ENCODE assay signal across 1 cellular context in the genomic region with DNA sequence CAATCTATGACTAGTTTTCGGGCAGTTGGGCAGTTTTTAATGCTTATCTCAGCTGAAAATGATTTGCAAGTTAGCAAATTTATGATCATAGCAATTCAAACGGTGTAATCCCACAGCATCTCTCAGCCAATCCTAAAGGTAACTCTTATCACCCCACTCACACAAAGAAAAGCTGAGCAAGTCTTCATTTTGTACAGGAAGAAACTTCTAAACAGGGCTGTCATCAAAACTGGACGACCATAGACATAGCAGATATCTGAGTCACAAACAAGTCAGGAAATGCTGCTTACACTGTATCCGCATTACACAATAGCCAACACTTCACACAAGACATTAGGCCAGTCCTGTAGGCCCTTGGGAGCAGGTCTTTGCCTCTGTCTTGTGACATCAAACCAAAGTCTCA.
TF ChIP-seq lines count a peak whose summit lies in the region.

No MANE protein-coding gene starts in this region.

TF ChIP-seq in HepG2, 621 proteins besides CTCF, POLR2A, EP300 and RAD21:
- TF ChIP-seq, protein P1, sequence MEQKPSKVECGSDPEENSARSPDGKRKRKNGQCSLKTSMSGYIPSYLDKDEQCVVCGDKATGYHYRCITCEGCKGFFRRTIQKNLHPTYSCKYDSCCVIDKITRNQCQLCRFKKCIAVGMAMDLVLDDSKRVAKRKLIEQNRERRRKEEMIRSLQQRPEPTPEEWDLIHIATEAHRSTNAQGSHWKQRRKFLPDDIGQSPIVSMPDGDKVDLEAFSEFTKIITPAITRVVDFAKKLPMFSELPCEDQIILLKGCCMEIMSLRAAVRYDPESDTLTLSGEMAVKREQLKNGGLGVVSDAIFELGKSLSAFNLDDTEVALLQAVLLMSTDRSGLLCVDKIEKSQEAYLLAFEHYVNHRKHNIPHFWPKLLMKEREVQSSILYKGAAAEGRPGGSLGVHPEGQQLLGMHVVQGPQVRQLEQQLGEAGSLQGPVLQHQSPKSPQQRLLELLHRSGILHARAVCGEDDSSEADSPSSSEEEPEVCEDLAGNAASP (CRISPR knock-in tag; IDR thresholded peaks at IDR 0.05; ENCODE audit: borderline replicate concordance), result 0 out of 2 replicates have a peak, but pooled peaks have one; percentile 13
- no peak for TF ChIP-seq U2AF2 (IDR thresholded peaks at IDR 0.05; ENCODE audit: low read depth, low read length)
- no peak for TF ChIP-seq ZNF12 (CRISPR knock-in tag; IDR thresholded peaks at IDR 0.05)
- TF ChIP-seq ZNF737 (CRISPR knock-in tag; IDR thresholded peaks at IDR 0.05; ENCODE audit: borderline replicate concordance), result no peak
- 0 out of 2 replicates have a peak, but pooled peaks have one; percentile 25 for TF ChIP-seq HDAC2 (CRISPR knock-in tag; IDR thresholded peaks at IDR 0.05)
- TF ChIP-seq HMGA1 (CRISPR knock-in tag; conservative IDR thresholded peaks at IDR 0.05), result no peak
- TF ChIP-seq IRF2 (CRISPR knock-in tag; IDR thresholded peaks at IDR 0.05), result 0 out of 2 replicates have a peak, but pooled peaks have one; percentile 31
- peak; percentile 51; the same call in 1 of the 2 replicates for TF ChIP-seq THAP11 (CRISPR knock-in tag; IDR thresholded peaks at IDR 0.05)
- TF ChIP-seq YEATS2 (CRISPR knock-in tag; IDR thresholded peaks at IDR 0.05; ENCODE audit: borderline replicate concordance), result peak; percentile 51; the same call in 1 of the 2 replicates
- TF ChIP-seq, protein P2, sequence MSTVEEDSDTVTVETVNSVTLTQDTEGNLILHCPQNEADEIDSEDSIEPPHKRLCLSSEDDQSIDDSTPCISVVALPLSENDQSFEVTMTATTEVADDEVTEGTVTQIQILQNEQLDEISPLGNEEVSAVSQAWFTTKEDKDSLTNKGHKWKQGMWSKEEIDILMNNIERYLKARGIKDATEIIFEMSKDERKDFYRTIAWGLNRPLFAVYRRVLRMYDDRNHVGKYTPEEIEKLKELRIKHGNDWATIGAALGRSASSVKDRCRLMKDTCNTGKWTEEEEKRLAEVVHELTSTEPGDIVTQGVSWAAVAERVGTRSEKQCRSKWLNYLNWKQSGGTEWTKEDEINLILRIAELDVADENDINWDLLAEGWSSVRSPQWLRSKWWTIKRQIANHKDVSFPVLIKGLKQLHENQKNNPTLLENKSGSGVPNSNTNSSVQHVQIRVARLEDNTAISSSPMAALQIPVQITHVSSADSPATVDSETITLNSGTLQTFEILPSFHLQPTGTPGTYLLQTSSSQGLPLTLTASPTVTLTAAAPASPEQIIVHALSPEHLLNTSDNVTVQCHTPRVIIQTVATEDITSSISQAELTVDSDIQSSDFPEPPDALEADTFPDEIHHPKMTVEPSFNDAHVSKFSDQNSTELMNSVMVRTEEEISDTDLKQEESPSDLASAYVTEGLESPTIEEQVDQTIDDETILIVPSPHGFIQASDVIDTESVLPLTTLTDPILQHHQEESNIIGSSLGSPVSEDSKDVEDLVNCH (CRISPR knock-in tag; IDR thresholded peaks at IDR 0.05), result no peak
- 0 out of 2 replicates have a peak, but pooled peaks have one; percentile 13 for TF ChIP-seq RXRB (CRISPR knock-in tag; IDR thresholded peaks at IDR 0.05; ENCODE audit: borderline replicate concordance)
- TF ChIP-seq ZNF644 (CRISPR knock-in tag; IDR thresholded peaks at IDR 0.05; ENCODE audit: low read depth), result 0 out of 2 replicates have a peak, but pooled peaks have one; percentile 16
- TF ChIP-seq, protein P3, sequence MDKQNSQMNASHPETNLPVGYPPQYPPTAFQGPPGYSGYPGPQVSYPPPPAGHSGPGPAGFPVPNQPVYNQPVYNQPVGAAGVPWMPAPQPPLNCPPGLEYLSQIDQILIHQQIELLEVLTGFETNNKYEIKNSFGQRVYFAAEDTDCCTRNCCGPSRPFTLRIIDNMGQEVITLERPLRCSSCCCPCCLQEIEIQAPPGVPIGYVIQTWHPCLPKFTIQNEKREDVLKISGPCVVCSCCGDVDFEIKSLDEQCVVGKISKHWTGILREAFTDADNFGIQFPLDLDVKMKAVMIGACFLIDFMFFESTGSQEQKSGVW (CRISPR knock-in tag; IDR thresholded peaks at IDR 0.05; ENCODE audit: borderline replicate concordance), result no peak
- TF ChIP-seq ZFX (CRISPR knock-in tag; IDR thresholded peaks at IDR 0.05; ENCODE audit: low read depth), result peak; percentile 28; the same call in 1 of the 2 replicates
- TF ChIP-seq GTF2F1 (IDR thresholded peaks at IDR 0.05; ENCODE audit: low read length), result no peak
- peak; percentile 94 for TF ChIP-seq FOSL2 (CRISPR knock-in tag; IDR thresholded peaks at IDR 0.05)
- no peak for TF ChIP-seq FOXP1 (IDR thresholded peaks at IDR 0.05)
- TF ChIP-seq FOXP1 (CRISPR knock-in tag; IDR thresholded peaks at IDR 0.05), result peak; percentile 22; the same call in 1 of the 2 replicates
- TF ChIP-seq SOX13 (IDR thresholded peaks at IDR 0.05), result no peak
- peak in 1 of 2 experiments; percentile 31; a peak in 1 of 4 replicates for TF ChIP-seq SOX13 (CRISPR knock-in tag; conservative IDR thresholded peaks at IDR 0.05 in 1 of 2, IDR thresholded peaks at IDR 0.05 in 1 of 2)
- TF ChIP-seq SAP130 (CRISPR knock-in tag; IDR thresholded peaks at IDR 0.05; ENCODE audit: low read depth), result peak; percentile 66
- TF ChIP-seq SOX6 (IDR thresholded peaks at IDR 0.05), result no peak
- peak; percentile 8; the same call in 1 of the 2 replicates for TF ChIP-seq SOX6 (CRISPR knock-in tag; IDR thresholded peaks at IDR 0.05)
- peak; percentile 92 for TF ChIP-seq CEBPB (IDR thresholded peaks at IDR 0.05; ENCODE audit: borderline replicate concordance, low read depth, low read length)
- TF ChIP-seq RARA (CRISPR knock-in tag; IDR thresholded peaks at IDR 0.05), result peak; percentile 37; the same call in 1 of the 2 replicates
- TF ChIP-seq, protein P4, sequence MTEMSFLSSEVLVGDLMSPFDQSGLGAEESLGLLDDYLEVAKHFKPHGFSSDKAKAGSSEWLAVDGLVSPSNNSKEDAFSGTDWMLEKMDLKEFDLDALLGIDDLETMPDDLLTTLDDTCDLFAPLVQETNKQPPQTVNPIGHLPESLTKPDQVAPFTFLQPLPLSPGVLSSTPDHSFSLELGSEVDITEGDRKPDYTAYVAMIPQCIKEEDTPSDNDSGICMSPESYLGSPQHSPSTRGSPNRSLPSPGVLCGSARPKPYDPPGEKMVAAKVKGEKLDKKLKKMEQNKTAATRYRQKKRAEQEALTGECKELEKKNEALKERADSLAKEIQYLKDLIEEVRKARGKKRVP (CRISPR knock-in tag; IDR thresholded peaks at IDR 0.05), result 0 out of 4 replicates have a peak, but pooled peaks of 1 of the 2 experiments have one; percentile 13
- TF ChIP-seq MED1 (CRISPR knock-in tag; IDR thresholded peaks at IDR 0.05), result 0 out of 2 replicates have a peak, but pooled peaks have one; percentile 27
- TF ChIP-seq ZNF138 (CRISPR knock-in tag; IDR thresholded peaks at IDR 0.05; ENCODE audit: low read depth), result no peak
- no peak for TF ChIP-seq MTA1 (CRISPR knock-in tag; IDR thresholded peaks at IDR 0.05; ENCODE audit: borderline replicate concordance)
- TF ChIP-seq MAFK (conservative IDR thresholded peaks at IDR 0.05 in 1 of 2, IDR thresholded peaks at IDR 0.05 in 1 of 2; ENCODE audit: low read length in 2 of 2), result peak; percentile 89 to 90
- peak; percentile 73; the same call in 1 of the 2 replicates for TF ChIP-seq ETV5 (CRISPR knock-in tag; IDR thresholded peaks at IDR 0.05; ENCODE audit: borderline replicate concordance)
- no peak for TF ChIP-seq DR1 (CRISPR knock-in tag; IDR thresholded peaks at IDR 0.05)
- TF ChIP-seq ZNF335 (CRISPR knock-in tag; IDR thresholded peaks at IDR 0.05), result no peak
- TF ChIP-seq NONO (IDR thresholded peaks at IDR 0.05), result no peak
- TF ChIP-seq NONO (CRISPR knock-in tag; conservative IDR thresholded peaks at IDR 0.05), result no peak
- 0 out of 2 replicates have a peak, but pooled peaks have one; percentile 13 for TF ChIP-seq TCF7 (IDR thresholded peaks at IDR 0.05; ENCODE audit: low read depth)
- TF ChIP-seq, protein P5, sequence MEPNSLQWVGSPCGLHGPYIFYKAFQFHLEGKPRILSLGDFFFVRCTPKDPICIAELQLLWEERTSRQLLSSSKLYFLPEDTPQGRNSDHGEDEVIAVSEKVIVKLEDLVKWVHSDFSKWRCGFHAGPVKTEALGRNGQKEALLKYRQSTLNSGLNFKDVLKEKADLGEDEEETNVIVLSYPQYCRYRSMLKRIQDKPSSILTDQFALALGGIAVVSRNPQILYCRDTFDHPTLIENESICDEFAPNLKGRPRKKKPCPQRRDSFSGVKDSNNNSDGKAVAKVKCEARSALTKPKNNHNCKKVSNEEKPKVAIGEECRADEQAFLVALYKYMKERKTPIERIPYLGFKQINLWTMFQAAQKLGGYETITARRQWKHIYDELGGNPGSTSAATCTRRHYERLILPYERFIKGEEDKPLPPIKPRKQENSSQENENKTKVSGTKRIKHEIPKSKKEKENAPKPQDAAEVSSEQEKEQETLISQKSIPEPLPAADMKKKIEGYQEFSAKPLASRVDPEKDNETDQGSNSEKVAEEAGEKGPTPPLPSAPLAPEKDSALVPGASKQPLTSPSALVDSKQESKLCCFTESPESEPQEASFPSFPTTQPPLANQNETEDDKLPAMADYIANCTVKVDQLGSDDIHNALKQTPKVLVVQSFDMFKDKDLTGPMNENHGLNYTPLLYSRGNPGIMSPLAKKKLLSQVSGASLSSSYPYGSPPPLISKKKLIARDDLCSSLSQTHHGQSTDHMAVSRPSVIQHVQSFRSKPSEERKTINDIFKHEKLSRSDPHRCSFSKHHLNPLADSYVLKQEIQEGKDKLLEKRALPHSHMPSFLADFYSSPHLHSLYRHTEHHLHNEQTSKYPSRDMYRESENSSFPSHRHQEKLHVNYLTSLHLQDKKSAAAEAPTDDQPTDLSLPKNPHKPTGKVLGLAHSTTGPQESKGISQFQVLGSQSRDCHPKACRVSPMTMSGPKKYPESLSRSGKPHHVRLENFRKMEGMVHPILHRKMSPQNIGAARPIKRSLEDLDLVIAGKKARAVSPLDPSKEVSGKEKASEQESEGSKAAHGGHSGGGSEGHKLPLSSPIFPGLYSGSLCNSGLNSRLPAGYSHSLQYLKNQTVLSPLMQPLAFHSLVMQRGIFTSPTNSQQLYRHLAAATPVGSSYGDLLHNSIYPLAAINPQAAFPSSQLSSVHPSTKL (CRISPR knock-in tag; IDR thresholded peaks at IDR 0.05), result peak; percentile 68
- 0 out of 2 replicates have a peak, but pooled peaks have one; percentile 9 for TF ChIP-seq ZNF337 (CRISPR knock-in tag; IDR thresholded peaks at IDR 0.05; ENCODE audit: borderline replicate concordance, low read depth)
- no peak for TF ChIP-seq ZNF383 (CRISPR knock-in tag; IDR thresholded peaks at IDR 0.05; ENCODE audit: borderline replicate concordance)
- peak; percentile 14; the same call in 1 of the 2 replicates for TF ChIP-seq SOX5 (CRISPR knock-in tag; IDR thresholded peaks at IDR 0.05; ENCODE audit: borderline replicate concordance)
- peak; percentile 63 for TF ChIP-seq TEAD3 (CRISPR knock-in tag; optimal IDR thresholded peaks at IDR 0.05; ENCODE audit: borderline replicate concordance)
- no peak for TF ChIP-seq PCBP2 (optimal IDR thresholded peaks at IDR 0.05; ENCODE audit: low read depth, low read length, poor library complexity, severe bottlenecking)
- TF ChIP-seq MAFF (IDR thresholded peaks at IDR 0.05; ENCODE audit: low read depth, low read length), result peak; percentile 92
- peak; percentile 62; the same call in 1 of the 2 replicates for TF ChIP-seq FOXA3 (CRISPR knock-in tag; IDR thresholded peaks at IDR 0.05)
- peak; percentile 68; the same call in 1 of the 2 replicates for TF ChIP-seq HMG20A (CRISPR knock-in tag; IDR thresholded peaks at IDR 0.05; ENCODE audit: borderline replicate concordance)
- peak; percentile 68 for TF ChIP-seq GATAD2A (CRISPR knock-in tag; IDR thresholded peaks at IDR 0.05)
- TF ChIP-seq MED8 (CRISPR knock-in tag; IDR thresholded peaks at IDR 0.05; ENCODE audit: insufficient replicate concordance), result no peak
- TF ChIP-seq, protein P6, sequence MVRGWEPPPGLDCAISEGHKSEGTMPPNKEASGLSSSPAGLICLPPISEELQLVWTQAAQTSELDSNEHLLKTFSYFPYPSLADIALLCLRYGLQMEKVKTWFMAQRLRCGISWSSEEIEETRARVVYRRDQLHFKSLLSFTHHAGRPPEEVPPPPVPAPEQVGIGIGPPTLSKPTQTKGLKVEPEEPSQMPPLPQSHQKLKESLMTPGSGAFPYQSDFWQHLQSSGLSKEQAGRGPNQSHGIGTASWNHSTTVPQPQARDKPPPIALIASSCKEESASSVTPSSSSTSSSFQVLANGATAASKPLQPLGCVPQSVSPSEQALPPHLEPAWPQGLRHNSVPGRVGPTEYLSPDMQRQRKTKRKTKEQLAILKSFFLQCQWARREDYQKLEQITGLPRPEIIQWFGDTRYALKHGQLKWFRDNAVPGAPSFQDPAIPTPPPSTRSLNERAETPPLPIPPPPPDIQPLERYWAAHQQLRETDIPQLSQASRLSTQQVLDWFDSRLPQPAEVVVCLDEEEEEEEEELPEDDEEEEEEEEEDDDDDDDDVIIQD (CRISPR knock-in tag; IDR thresholded peaks at IDR 0.05; ENCODE audit: low read depth), result 0 out of 2 replicates have a peak, but pooled peaks have one; percentile 36
- peak; percentile 80 for TF ChIP-seq CEBPG (CRISPR knock-in tag; IDR thresholded peaks at IDR 0.05)
- 0 out of 2 replicates have a peak, but pooled peaks have one; percentile 34 for TF ChIP-seq JUNB (CRISPR knock-in tag; IDR thresholded peaks at IDR 0.05; ENCODE audit: borderline replicate concordance)
- no peak for TF ChIP-seq PTBP1 (IDR thresholded peaks at IDR 0.05; ENCODE audit: low read depth, low read length, poor library complexity, severe bottlenecking)
- TF ChIP-seq ELF3 (CRISPR knock-in tag; IDR thresholded peaks at IDR 0.05), result peak; percentile 66; the same call in 1 of the 2 replicates
- 0 out of 2 replicates have a peak, but pooled peaks have one; percentile 32 for TF ChIP-seq JUND (CRISPR knock-in tag; IDR thresholded peaks at IDR 0.05)
- TF ChIP-seq TMF1 (CRISPR knock-in tag; IDR thresholded peaks at IDR 0.05; ENCODE audit: low read depth), result no peak
